Comparison of ENCODE assay signal across 8 cellular contexts in the genomic region with DNA sequence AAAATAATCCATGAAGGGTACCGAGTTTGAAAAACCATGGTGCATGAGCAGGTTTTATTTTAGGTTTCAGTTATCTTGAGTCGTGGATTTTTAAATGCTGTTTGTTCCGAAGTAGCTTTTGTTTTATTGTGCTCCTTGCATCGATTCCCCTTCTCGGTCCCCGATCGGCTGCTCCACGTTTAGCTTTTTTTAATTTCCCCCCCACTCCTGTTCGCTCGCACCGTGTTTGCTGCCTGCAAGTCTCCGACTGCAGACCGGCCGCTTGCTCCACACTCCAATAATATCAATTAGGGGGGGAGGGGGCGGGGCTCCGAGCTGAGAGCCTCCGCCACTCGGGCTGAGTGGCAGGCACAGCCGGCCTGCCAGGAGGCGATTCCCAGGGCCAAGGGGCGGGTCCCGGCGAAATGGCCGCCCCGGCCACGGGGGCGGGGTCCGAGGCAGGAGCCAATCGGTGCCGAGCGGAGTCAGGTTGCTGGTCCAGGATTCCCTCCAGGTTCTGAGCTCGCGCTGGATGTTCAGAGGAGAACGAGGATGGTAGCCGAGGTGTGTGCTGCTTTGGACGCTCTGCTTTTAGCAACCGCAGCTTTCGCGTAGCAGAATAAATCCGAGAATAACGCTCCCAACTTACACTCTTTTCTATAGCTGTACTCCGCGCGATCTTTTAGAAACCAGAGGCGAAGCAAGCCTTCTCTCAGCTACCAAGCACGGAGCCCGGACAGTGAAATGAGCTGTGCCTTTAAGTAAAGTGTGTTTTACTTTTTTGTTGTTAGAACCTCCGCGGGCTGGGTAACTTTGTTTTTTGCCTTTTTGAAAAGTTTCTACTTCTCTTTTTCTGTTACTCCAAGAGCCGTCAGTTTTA. TPM values are rescaled to one million over a fixed set of nuclear protein-coding genes. Genes with fewer than 3 reads are reported as not detected.
DNase-seq lines count a peak whose midpoint lies in the region; ATAC-seq and TF ChIP-seq lines count a peak whose summit lies in the region.

A gene (minus strand): TSS at position 256 of the 859 bp plus-strand sequence. CDS start 218 bp downstream, at position 38.

- no peak for TF ChIP-seq CTCF in CD4-positive, alpha-beta T cell (IDR thresholded peaks at IDR 0.05)
- TF ChIP-seq CTCF in nephron (IDR thresholded peaks at IDR 0.05; ENCODE audit: unreplicated experiment in 3 of 3) (no peak), thyroid gland (IDR thresholded peaks at IDR 0.05) (no peak)

- TF ChIP-seq POLR2A in thyroid gland (IDR thresholded peaks at IDR 0.05) = peak in 1 of 2 donors; percentile 71

- ATAC-seq in CD4-positive, alpha-beta T cell (ENCODE audit: poor library complexity) = no peak
- ATAC-seq in GM19395 (IDR thresholded peaks at IDR 0.05; ENCODE audit: unreplicated experiment) (peak; percentile 89), HG03442 (IDR thresholded peaks at IDR 0.05; ENCODE audit: unreplicated experiment) (peak; percentile 94)

- H3K27me3 Mint-ChIP-seq in CD4-positive, alpha-beta T cell = peaks cover 63% of the 10 kb centered on the region
- peaks cover 37% of the 10 kb centered on the region for H3K27me3 Mint-ChIP-seq in activated naive CD8-positive, alpha-beta T cell
- H3K27me3 Mint-ChIP-seq in nephron (ENCODE audit: low read depth) = peaks cover 3% of the 10 kb centered on the region

- no peak within 1 kb of the TSS for H3K27ac Mint-ChIP-seq in CD4-positive, alpha-beta T cell
- H3K27ac Mint-ChIP-seq in activated naive CD8-positive, alpha-beta T cell = no peak within 1 kb of the TSS
- H3K27ac Mint-ChIP-seq in nephron = peak within 1 kb of the TSS; percentile 97 to 99 (median 98)

- peaks cover 15 to 31% of the 10 kb centered on the region in 2 donors for H3K4me1 ChIP-seq in thyroid gland

- DNase-seq in CD4-positive, alpha-beta T cell = no peak
- DNase-seq in NCI-H510A (lab: John Stamatoyannopoulos, UW) = peak; percentile 92
- DNase-seq in globus pallidus (ENCODE audit: low spot score) = peak; percentile 95
- DNase-seq in thyroid gland = peak; percentile 95

- intact Hi-C loops in CD4-positive, alpha-beta T cell (cut with DNase I, micrococcal nuclease) = no loop called here
- intact Hi-C loops in thyroid gland (cut with DNase I) = no loop called here

- peak within 1 kb of the TSS; percentile 84 for H3K4me3 Mint-ChIP-seq in CD4-positive, alpha-beta T cell
- peak within 1 kb of the TSS; percentile 88 for H3K4me3 Mint-ChIP-seq in activated naive CD8-positive, alpha-beta T cell
- peak within 1 kb of the TSS; percentile 87 to 98 (median 95) for H3K4me3 Mint-ChIP-seq in nephron

- no peak within 1 kb of the TSS for H3K27ac ChIP-seq in CD4-positive, alpha-beta T cell (ENCODE audit: low read depth, low read length)
- no peak within 1 kb of the TSS for H3K27ac ChIP-seq in thyroid gland

- POLR2A ChIA-PET in CD4-positive, alpha-beta T cell (lab: Charles Lee) = no interaction called here

- H3K4me1 Mint-ChIP-seq in CD4-positive, alpha-beta T cell (ENCODE audit: low read depth) = peaks cover 16% of the 10 kb centered on the region
- peaks cover 31% of the 10 kb centered on the region for H3K4me1 Mint-ChIP-seq in activated naive CD8-positive, alpha-beta T cell (ENCODE audit: low read depth)
- H3K4me1 Mint-ChIP-seq in nephron = peaks cover 19% of the 10 kb centered on the region

- H3K36me3 ChIP-seq in thyroid gland = no peaks in the 10 kb centered on the region

- H3K4me3 ChIP-seq in thyroid gland (replicated peaks in 1 of 3) = peak within 1 kb of the TSS; percentile 26 to 34 (median 29)

- H3K36me3 Mint-ChIP-seq in CD4-positive, alpha-beta T cell (ENCODE audit: low read depth) = no peaks in the 10 kb centered on the region
- no peaks in the 10 kb centered on the region for H3K36me3 Mint-ChIP-seq in activated naive CD8-positive, alpha-beta T cell
- no peaks in the 10 kb centered on the region for H3K36me3 Mint-ChIP-seq in nephron (ENCODE audit: low read depth)

- CTCF ChIA-PET in CD4-positive, alpha-beta T cell (lab: Charles Lee) = no interaction called here

- H3K9me3 ChIP-seq in CD4-positive, alpha-beta T cell (ENCODE audit: control insufficient read depth, low read length) = no peaks in the 10 kb centered on the region
- no peaks in the 10 kb centered on the region for H3K9me3 ChIP-seq in thyroid gland

- no peaks in the 10 kb centered on the region for H3K9me3 Mint-ChIP-seq in CD4-positive, alpha-beta T cell
- no peaks in the 10 kb centered on the region for H3K9me3 Mint-ChIP-seq in activated naive CD8-positive, alpha-beta T cell (ENCODE audit: low read depth)
- no peaks in the 10 kb centered on the region for H3K9me3 Mint-ChIP-seq in nephron

- WGBS in thyroid gland, 2 donors = 2 to 4% methylated on average over 48 to 50 of the region's 50 CpGs

- H3K27me3 ChIP-seq in CD4-positive, alpha-beta T cell (ENCODE audit: control insufficient read depth, insufficient read depth, low read length) = peaks cover 64% of the 10 kb centered on the region
- peaks cover 29% of the 10 kb centered on the region for H3K27me3 ChIP-seq in thyroid gland

RNA-seq across cellular contexts. Expression of the gene that starts here (rescaled TPM):
- total RNA-seq in CD4-positive, alpha-beta T cell = not detected
- under 1 TPM; under 0.01 to 0.39 (median 0.21) TPM for total RNA-seq in thyroid gland

Comparison
In these comparisons a context has a peak if more than half of its experiments do, and no peak if none do; other contexts are left out.
1. Peak in DNase-seq and H3K4me3 ChIP-seq in thyroid gland; RNA of the gene not detected or under 1 TPM.
2. DNase-seq: peak in NCI-H510A (single experiment) and globus pallidus (single experiment); none in CD4-positive, alpha-beta T cell (0 of 10).
3. H3K27ac Mint-ChIP-seq: peak in nephron (3 of 3); none in CD4-positive, alpha-beta T cell (single experiment) and activated naive CD8-positive, alpha-beta T cell (single experiment).
4. Peak in every context shown above with its lines, with median percentiles within 50 percentile points of each other: H3K4me3 Mint-ChIP-seq.